ENCODE assay signal across 16 cellular contexts in the genomic region with DNA sequence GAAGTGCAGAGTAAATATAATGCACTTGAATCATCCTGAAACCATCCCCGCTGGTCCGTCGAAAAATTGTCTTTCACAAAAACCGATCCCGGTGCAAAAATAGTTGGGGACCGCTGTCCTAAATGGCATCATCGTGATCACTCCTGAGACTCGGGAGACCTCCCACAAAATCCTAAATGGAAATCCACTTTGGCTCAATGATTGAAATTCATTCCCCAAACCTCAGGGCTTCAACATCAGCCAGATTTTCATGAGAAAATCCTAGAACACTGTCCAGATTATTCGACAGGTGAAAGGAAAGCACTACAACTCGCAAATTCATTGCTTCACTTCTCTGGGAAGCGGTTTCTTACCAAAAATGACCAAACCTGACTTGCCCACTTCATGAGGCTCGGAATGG.
DNase-seq lines count a peak whose midpoint lies in the region; ATAC-seq and TF ChIP-seq lines count a peak whose summit lies in the region.
"Had no signal": no experiment of that assay in that cellular context is flagged by ENCODE, and none has a peak within 500 bp of the region (broad histone marks: within the 10 kb centered on the region; RNA-seq: fewer than 3 reads in every experiment).

No MANE protein-coding gene starts in this region.

- no peaks in the 10 kb centered on the region for H3K27me3 ChIP-seq in esophagus muscularis mucosa
- H3K27me3 ChIP-seq: BLaER1 treated with 17β-estradiol and CSF1 and Interleukin-3, amounts not matched to agents 10 nM and 100 nM had no signal

- TF ChIP-seq POLR2A in esophagus muscularis mucosa (IDR thresholded peaks at IDR 0.05; ENCODE audit: low read depth) = no peak

- no peak for ATAC-seq in GM21526 (IDR thresholded peaks at IDR 0.05; ENCODE audit: low FRiP score, unreplicated experiment)
- ATAC-seq: CD8-positive, alpha-beta T cell had no signal

- no TSS peak for BruUV-seq in MCF 10A (replicated peaks; lab: Mats Ljungman, UMichigan)

- no peak overlapping the region for H3K27ac ChIP-seq in esophagus muscularis mucosa (replicated peaks in 1 of 4)
- H3K27ac ChIP-seq: BLaER1 treated with 17β-estradiol and CSF1 and Interleukin-3, amounts not matched to agents 10 nM and 100 nM; C4-2B had no signal

- H3K9me3 ChIP-seq in esophagus muscularis mucosa = no peaks in the 10 kb centered on the region
- H3K9me3 ChIP-seq: BLaER1 treated with 17β-estradiol and CSF1 and Interleukin-3, amounts not matched to agents 10 nM and 100 nM; Caco-2 had no signal

- H3K27me3 Mint-ChIP-seq in osteocyte (ENCODE audit: unreplicated experiment) (no peaks in the 10 kb centered on the region), MCF 10A (ENCODE audit: insufficient read depth, unreplicated experiment) (no peaks in the 10 kb centered on the region)
- H3K27me3 Mint-ChIP-seq: B cell; CD4-positive, alpha-beta T cell had no signal

- H3K4me3 Mint-ChIP-seq in osteocyte (ENCODE audit: unreplicated experiment) (no peak overlapping the region), MCF 10A (ENCODE audit: unreplicated experiment) (no peak overlapping the region)
- H3K4me3 Mint-ChIP-seq: B cell; CD4-positive, alpha-beta T cell; CD8-positive, alpha-beta T cell had no signal

- no peaks in the 10 kb centered on the region for H3K36me3 ChIP-seq in esophagus muscularis mucosa
- H3K36me3 ChIP-seq: BLaER1 treated with 17β-estradiol and CSF1 and Interleukin-3, amounts not matched to agents 10 nM and 100 nM had no signal

- TF ChIP-seq CTCF in esophagus muscularis mucosa (IDR thresholded peaks at IDR 0.05) (no peak), osteocyte (IDR thresholded peaks at IDR 0.05) (no peak), MCF 10A (IDR thresholded peaks at IDR 0.05; ENCODE audit: unreplicated experiment) (no peak)

- no peak overlapping the region for H3K27ac Mint-ChIP-seq in osteocyte (ENCODE audit: unreplicated experiment)
- H3K27ac Mint-ChIP-seq in MCF 10A (ENCODE audit: low read depth, unreplicated experiment) = no peak overlapping the region
- H3K27ac Mint-ChIP-seq: B cell; CD4-positive, alpha-beta T cell; CD8-positive, alpha-beta T cell had no signal

- H3K4me1 Mint-ChIP-seq in osteocyte (ENCODE audit: unreplicated experiment) (no peaks in the 10 kb centered on the region), MCF 10A (ENCODE audit: insufficient read depth, unreplicated experiment) (no peaks in the 10 kb centered on the region)
- H3K4me1 Mint-ChIP-seq: B cell had no signal

- H3K9me3 Mint-ChIP-seq in osteocyte (ENCODE audit: unreplicated experiment) (peaks cover 3% of the 10 kb centered on the region), MCF 10A (ENCODE audit: unreplicated experiment) (peaks cover 9% of the 10 kb centered on the region)
- H3K9me3 Mint-ChIP-seq: CD4-positive, alpha-beta T cell; CD8-positive, alpha-beta T cell had no signal

- H3K36me3 Mint-ChIP-seq in osteocyte (ENCODE audit: unreplicated experiment) (no peaks in the 10 kb centered on the region), MCF 10A (ENCODE audit: insufficient read depth, unreplicated experiment) (no peaks in the 10 kb centered on the region)
- H3K36me3 Mint-ChIP-seq: CD8-positive, alpha-beta T cell had no signal

- no peaks in the 10 kb centered on the region for H3K4me1 ChIP-seq in esophagus muscularis mucosa
- H3K4me1 ChIP-seq: BLaER1 treated with 17β-estradiol and CSF1 and Interleukin-3, amounts not matched to agents 10 nM and 100 nM; Caco-2 had no signal

- no peak for TF ChIP-seq EP300 in esophagus muscularis mucosa (IDR thresholded peaks at IDR 0.05)

- H3K4me3 ChIP-seq in esophagus muscularis mucosa = no peak overlapping the region
- H3K4me3 ChIP-seq: BLaER1 treated with 17β-estradiol and CSF1 and Interleukin-3, amounts not matched to agents 10 nM and 100 nM had no signal

- POLR2A ChIA-PET in MCF 10A (lab: Yijun Ruan, JAX) = no interaction called here

- DNase-seq in esophagus muscularis mucosa (ENCODE audit: extremely low spot score) (peak; percentile 64), osteocyte (ENCODE audit: extremely low spot score, unreplicated experiment) (peak; percentile 42), hippocampal formation (lab: John Stamatoyannopoulos, UW) (no peak), MCF 10A (ENCODE audit: unreplicated experiment) (no peak)
- DNase-seq: 8988T; AML-193; Caco-2; Calu3; CD4-positive, alpha-beta T cell; CD8-positive, alpha-beta T cell; DMS79 treated with DMSO at 0.1 percent for 48 hours; GF-D8 had no signal

- CTCF ChIA-PET in MCF 10A (lab: Yijun Ruan, JAX) = no interaction called here

- WGBS in esophagus muscularis mucosa = 93% methylated on average over 12 of the region's 12 CpGs

- intact Hi-C loops in esophagus muscularis mucosa (cut with DNase I) = no loop called here
- intact Hi-C loops in MCF 10A (cut with micrococcal nuclease) = no loop called here

Comparison
In these comparisons a context has a peak if more than half of its experiments do, and no peak if none do; other contexts are left out.
1. DNase-seq: peak in esophagus muscularis mucosa (single experiment) and osteocyte (single experiment); none in hippocampal formation (0 of 2) and MCF 10A (single experiment).